Comparison of ENCODE assay signal across 22 cellular contexts in genomic region chr16:27379919-27380318, GRCh38. TPM values are rescaled to one million over a fixed set of nuclear protein-coding genes. Genes with fewer than 3 reads are reported as not detected.
DNase-seq lines count a peak whose midpoint lies in the region; ATAC-seq and TF ChIP-seq lines count a peak whose summit lies in the region.
"Had no signal": no experiment of that assay in that cellular context is flagged by ENCODE, and none has a peak within 500 bp of the region (broad histone marks: within the 10 kb centered on the region; RNA-seq: fewer than 3 reads in every experiment).

No MANE protein-coding gene starts in this region.

- TF ChIP-seq CTCF in heart right ventricle (IDR thresholded peaks at IDR 0.05) (no peak), spleen (IDR thresholded peaks at IDR 0.05 in 8 of 11, conservative IDR thresholded peaks at IDR 0.05 in 3 of 11) (no peak)

- peaks cover 0 to 23% (median 4%) of the 10 kb centered on the region in 11 donors for H3K9me3 ChIP-seq in heart right ventricle
- H3K9me3 ChIP-seq in spleen = peaks cover 0 to 17% (median 13%) of the 10 kb centered on the region in 8 donors
- H3K9me3 ChIP-seq: BE2C had no signal

- no peak overlapping the region for H3K4me3 ChIP-seq in heart right ventricle
- no peak overlapping the region for H3K4me3 ChIP-seq in spleen

- H3K9me3 Mint-ChIP-seq in activated CD4-positive, alpha-beta memory T cell treated with anti-CD3 and anti-CD28 coated beads, Interleukin-2, amount 10 ng/mL, durations not matched to agents 7 days and 5 days = peaks cover 10% of the 10 kb centered on the region
- peaks cover 9% of the 10 kb centered on the region for H3K9me3 Mint-ChIP-seq in activated CD4-positive, alpha-beta memory T cell treated with anti-CD3 and anti-CD28 coated beads for 36 hours
- peaks cover 8% of the 10 kb centered on the region for H3K9me3 Mint-ChIP-seq in activated naive CD8-positive, alpha-beta T cell treated with anti-CD3 and anti-CD28 coated beads, Interleukin-2, amount 50 U/mL, for 24 hours

- CTCF ChIA-PET in activated CD4-positive, alpha-beta memory T cell treated with anti-CD3 and anti-CD28 coated beads, Interleukin-2, amount 10 ng/mL, durations not matched to agents 7 days and 5 days (lab: Charles Lee) = no interaction called here
- CTCF ChIA-PET in activated CD4-positive, alpha-beta memory T cell treated with anti-CD3 and anti-CD28 coated beads for 36 hours (lab: Charles Lee) = interaction anchor here (1.4 to 1.7 kb wide), 2 partner anchors 145 to 200 kb away, joined by 3 to 5 read pairs; no protein-coding TSS in a partner anchor

- H3K27ac Mint-ChIP-seq in activated CD4-positive, alpha-beta memory T cell treated with anti-CD3 and anti-CD28 coated beads, Interleukin-2, amount 10 ng/mL, durations not matched to agents 7 days and 5 days = no peak overlapping the region
- no peak overlapping the region for H3K27ac Mint-ChIP-seq in activated CD4-positive, alpha-beta memory T cell treated with anti-CD3 and anti-CD28 coated beads for 36 hours
- peak overlapping the region; percentile 23 for H3K27ac Mint-ChIP-seq in activated naive CD8-positive, alpha-beta T cell treated with anti-CD3 and anti-CD28 coated beads, Interleukin-2, amount 50 U/mL, for 24 hours
- H3K27ac Mint-ChIP-seq: HFFc6 had no signal

- H3K27ac ChIP-seq in heart right ventricle = no peak overlapping the region
- H3K27ac ChIP-seq in spleen = no peak overlapping the region
- H3K27ac ChIP-seq: RWPE1 had no signal

- H3K27me3 ChIP-seq in heart right ventricle (peaks cover 0 to 6% (median 0%) of the 10 kb centered on the region in 7 donors), spleen (replicated peaks in 1 of 7) (no peaks in the 10 kb centered on the region)
- H3K27me3 ChIP-seq: BE2C had no signal

- H3K36me3 Mint-ChIP-seq in activated CD4-positive, alpha-beta memory T cell treated with anti-CD3 and anti-CD28 coated beads, Interleukin-2, amount 10 ng/mL, durations not matched to agents 7 days and 5 days (ENCODE audit: low read depth) = peaks cover 6% of the 10 kb centered on the region
- peaks cover 5% of the 10 kb centered on the region for H3K36me3 Mint-ChIP-seq in activated CD4-positive, alpha-beta memory T cell treated with anti-CD3 and anti-CD28 coated beads for 36 hours
- peaks cover 5% of the 10 kb centered on the region for H3K36me3 Mint-ChIP-seq in activated naive CD8-positive, alpha-beta T cell treated with anti-CD3 and anti-CD28 coated beads, Interleukin-2, amount 50 U/mL, for 24 hours (ENCODE audit: low read depth)

- DNase-seq in activated CD4-positive, alpha-beta memory T cell treated with anti-CD3 and anti-CD28 coated beads, Interleukin-2, amount 10 ng/mL, durations not matched to agents 7 days and 5 days = peak; percentile 11
- DNase-seq in activated CD4-positive, alpha-beta memory T cell treated with anti-CD3 and anti-CD28 coated beads for 36 hours = no peak
- peak; percentile 51 for DNase-seq in cardiac septum (ENCODE audit: low spot score)
- DNase-seq in heart right ventricle = no peak
- no peak for DNase-seq in activated naive CD8-positive, alpha-beta T cell treated with anti-CD3 and anti-CD28 coated beads, Interleukin-2, amount 50 U/mL, for 24 hours
- DNase-seq in spleen = peak; percentile 28
- DNase-seq in pons (ENCODE audit: low spot score) = no peak
- DNase-seq in NCI-H1092 treated with DMSO at 0.1 percent for 48 hours (lab: John Stamatoyannopoulos, UW) = no peak
- DNase-seq: BE2C; CD4-positive, CD25-positive, alpha-beta regulatory T cell; COR-L47; DMS 273 treated with DMSO at 0.1 percent for 48 hours; DND-41; H7; HFFc6; NCI-H1417 treated with DMSO at 0.1 percent for 48 hours; NCI-H187 treated with DMSO at 0.1 percent for 48 hours; NCI-H226; NCI-H524; PC-3 had no signal

- 87 to 93% methylated on average over 9 of the region's 9 CpGs for WGBS in heart right ventricle, 2 donors
- WGBS in spleen, 5 donors = 89 to 96% (median 94%) methylated on average over 9 of the region's 9 CpGs

- H3K4me1 Mint-ChIP-seq in activated CD4-positive, alpha-beta memory T cell treated with anti-CD3 and anti-CD28 coated beads, Interleukin-2, amount 10 ng/mL, durations not matched to agents 7 days and 5 days = peaks cover 33% of the 10 kb centered on the region
- peaks cover 34% of the 10 kb centered on the region for H3K4me1 Mint-ChIP-seq in activated CD4-positive, alpha-beta memory T cell treated with anti-CD3 and anti-CD28 coated beads for 36 hours (ENCODE audit: low read depth)
- peaks cover 55% of the 10 kb centered on the region for H3K4me1 Mint-ChIP-seq in activated naive CD8-positive, alpha-beta T cell treated with anti-CD3 and anti-CD28 coated beads, Interleukin-2, amount 50 U/mL, for 24 hours

- intact Hi-C loops in activated CD4-positive, alpha-beta memory T cell treated with anti-CD3 and anti-CD28 coated beads for 36 hours (cut with micrococcal nuclease) = no loop called here
- intact Hi-C loops in cardiac septum (cut with DNase I) (no loop called here), heart right ventricle (cut with DNase I) (loop anchor here in 5 of 10 donors (5.0 to 10.0 kb wide), 4 partner anchors 75 to 1545 kb away; no protein-coding TSS in a partner anchor), spleen (cut with DNase I; ENCODE audit: low total_unique reads) (loop anchor here (10.0 kb wide), 1 partner anchor 75 kb away; no protein-coding TSS in a partner anchor)

- no peaks in the 10 kb centered on the region for H3K36me3 ChIP-seq in heart right ventricle
- no peaks in the 10 kb centered on the region for H3K36me3 ChIP-seq in spleen
- H3K36me3 ChIP-seq: BE2C had no signal

- no peaks in the 10 kb centered on the region for H3K27me3 Mint-ChIP-seq in activated CD4-positive, alpha-beta memory T cell treated with anti-CD3 and anti-CD28 coated beads, Interleukin-2, amount 10 ng/mL, durations not matched to agents 7 days and 5 days
- H3K27me3 Mint-ChIP-seq in activated CD4-positive, alpha-beta memory T cell treated with anti-CD3 and anti-CD28 coated beads for 36 hours = no peaks in the 10 kb centered on the region
- no peaks in the 10 kb centered on the region for H3K27me3 Mint-ChIP-seq in activated naive CD8-positive, alpha-beta T cell treated with anti-CD3 and anti-CD28 coated beads, Interleukin-2, amount 50 U/mL, for 24 hours
- H3K27me3 Mint-ChIP-seq: CD4-positive, CD25-positive, alpha-beta regulatory T cell had no signal

- ATAC-seq in heart right ventricle = no peak
- ATAC-seq in activated naive CD8-positive, alpha-beta T cell treated with anti-CD3 and anti-CD28 coated beads, Interleukin-2, amount 50 U/mL, for 24 hours = no peak
- ATAC-seq: PC-3 had no signal

- no peak for TF ChIP-seq POLR2A in spleen (IDR thresholded peaks at IDR 0.05)

- POLR2A ChIA-PET in activated CD4-positive, alpha-beta memory T cell treated with anti-CD3 and anti-CD28 coated beads, Interleukin-2, amount 10 ng/mL, durations not matched to agents 7 days and 5 days (lab: Charles Lee) = no interaction called here
- POLR2A ChIA-PET in activated CD4-positive, alpha-beta memory T cell treated with anti-CD3 and anti-CD28 coated beads for 36 hours (lab: Charles Lee) = no interaction called here

- no peak overlapping the region for H3K4me3 Mint-ChIP-seq in activated CD4-positive, alpha-beta memory T cell treated with anti-CD3 and anti-CD28 coated beads, Interleukin-2, amount 10 ng/mL, durations not matched to agents 7 days and 5 days
- no peak overlapping the region for H3K4me3 Mint-ChIP-seq in activated CD4-positive, alpha-beta memory T cell treated with anti-CD3 and anti-CD28 coated beads for 36 hours
- no peak overlapping the region for H3K4me3 Mint-ChIP-seq in activated naive CD8-positive, alpha-beta T cell treated with anti-CD3 and anti-CD28 coated beads, Interleukin-2, amount 50 U/mL, for 24 hours
- H3K4me3 Mint-ChIP-seq: HFFc6 had no signal

- H3K4me1 ChIP-seq in heart right ventricle (peaks cover 0 to 45% (median 0%) of the 10 kb centered on the region in 9 donors), spleen (peaks cover 16 to 74% (median 30%) of the 10 kb centered on the region in 6 donors)
- H3K4me1 ChIP-seq: BE2C had no signal

RNA-seq across cellular contexts. Expression of gene IL21R, which starts 22.1 kb away (rescaled TPM):
- total RNA-seq in activated CD4-positive, alpha-beta memory T cell treated with anti-CD3 and anti-CD28 coated beads, Interleukin-2, amount 10 ng/mL, durations not matched to agents 7 days and 5 days = 10 to 100 TPM; 29.2 to 29.5 TPM
- 10 to 100 TPM; 55.0 to 55.9 TPM for total RNA-seq in activated CD4-positive, alpha-beta memory T cell treated with anti-CD3 and anti-CD28 coated beads for 36 hours
- total RNA-seq in cardiac septum (1.4 TPM), heart right ventricle (1 to 10 TPM in 1 of 10 donors, under 1 TPM in 8, not detected in 1; 0.06 to 3.6 (median 0.15) TPM), spleen (10 to 100 TPM in 6 of 7 donors, 1 to 10 TPM in 1; 8.7 to 19.7 (median 13.0) TPM)
- polyA plus RNA-seq in heart right ventricle (under 1 TPM in 1 of 2 donors, not detected in 1; 0.07 TPM), spleen (1 to 10 TPM; 2.7 to 6.0 (median 3.3) TPM)
- total RNA-seq: G401 had no signal

Comparison
In these comparisons a context has a peak if more than half of its experiments do, and no peak if none do; other contexts are left out.
1. DNase-seq: peak in activated CD4-positive, alpha-beta memory T cell treated with anti-CD3 and anti-CD28 coated beads, Interleukin-2, amount 10 ng/mL, durations not matched to agents 7 days and 5 days (single experiment), cardiac septum (single experiment) and spleen (single experiment); none in activated CD4-positive, alpha-beta memory T cell treated with anti-CD3 and anti-CD28 coated beads for 36 hours (single experiment), heart right ventricle (0 of 2), activated naive CD8-positive, alpha-beta T cell treated with anti-CD3 and anti-CD28 coated beads, Interleukin-2, amount 50 U/mL, for 24 hours (single experiment), pons (single experiment) and NCI-H1092 treated with DMSO at 0.1 percent for 48 hours (single experiment).